ENCODE assay signal across 23 cellular contexts in genomic region chr7:2047272-2047581, GRCh38.
A peak's percentile ranks its signal among the peaks of the same experiment; 100 is the strongest.
DNase-seq lines count a peak whose midpoint lies in the region; ATAC-seq and TF ChIP-seq lines count a peak whose summit lies in the region.
"Had no signal": no experiment of that assay in that cellular context is flagged by ENCODE, and none has a peak within 500 bp of the region (broad histone marks: within the 10 kb centered on the region; RNA-seq: fewer than 3 reads in every experiment).

No MANE protein-coding gene starts in this region.

- CTCF ChIA-PET in MCF 10A (lab: Yijun Ruan, JAX), result interaction anchor here (0.5 to 0.6 kb wide), 2 partner anchors 805 to 853 kb away, joined by 3 read pairs; no protein-coding TSS in a partner anchor
- CTCF ChIA-PET in OCI-LY7 (lab: Charles Lee; ENCODE audit: unreplicated experiment), result no interaction called here

- intact Hi-C loops in left ventricle myocardium inferior (cut with micrococcal nuclease) (no loop called here), heart right ventricle (cut with DNase I) (no loop called here), mucosa of descending colon (cut with DNase I, micrococcal nuclease) (no loop called here), MCF 10A (cut with micrococcal nuclease) (no loop called here), OCI-LY7 (cut with micrococcal nuclease; ENCODE audit: unreplicated experiment) (no loop called here)

- H3K27me3 Mint-ChIP-seq in endodermal cell (ENCODE audit: insufficient read depth) (no peaks in the 10 kb centered on the region), MCF 10A (ENCODE audit: insufficient read depth, unreplicated experiment) (no peaks in the 10 kb centered on the region)
- H3K27me3 Mint-ChIP-seq: CD4-positive, CD25-positive, alpha-beta regulatory T cell had no signal

- no peak overlapping the region for H2AFZ ChIP-seq in OCI-LY7 (ENCODE audit: low read length)
- H2AFZ ChIP-seq: PC-9 had no signal

- peaks cover 21% of the 10 kb centered on the region for H3K4me1 ChIP-seq in left ventricle myocardium inferior
- peaks cover 0 to 20% (median 10%) of the 10 kb centered on the region in 9 donors for H3K4me1 ChIP-seq in heart right ventricle
- H3K4me1 ChIP-seq in endodermal cell (ENCODE audit: control insufficient read depth, insufficient read depth, low read length), result no peaks in the 10 kb centered on the region
- peaks cover 6% of the 10 kb centered on the region for H3K4me1 ChIP-seq in mucosa of descending colon (ENCODE audit: low read depth)
- H3K4me1 ChIP-seq in OCI-LY7 (ENCODE audit: insufficient read depth, low read length, poor library complexity, severe bottlenecking), result peaks cover 8% of the 10 kb centered on the region
- H3K4me1 ChIP-seq: BE2C had no signal

- no peaks in the 10 kb centered on the region; the same call in 1 of the 2 replicates for H4K20me1 ChIP-seq in OCI-LY7 (ENCODE audit: insufficient read depth, low read length)

- no peaks in the 10 kb centered on the region for H3K9me3 ChIP-seq in left ventricle myocardium inferior (replicated peaks)
- H3K9me3 ChIP-seq in heart right ventricle, result peaks cover 0 to 7% (median 0%) of the 10 kb centered on the region in 11 donors
- H3K9me3 ChIP-seq in endodermal cell (ENCODE audit: control insufficient read depth, low read length), result peaks cover 10% of the 10 kb centered on the region
- no peaks in the 10 kb centered on the region for H3K9me3 ChIP-seq in mucosa of descending colon
- H3K9me3 ChIP-seq in OCI-LY7 (ENCODE audit: low read length), result no peaks in the 10 kb centered on the region
- H3K9me3 ChIP-seq: BE2C had no signal

- no peak overlapping the region for H3K4me2 ChIP-seq in OCI-LY7 (ENCODE audit: low read length)
- H3K4me2 ChIP-seq: PC-9 had no signal

- H3K27ac ChIP-seq in left ventricle myocardium inferior (replicated peaks), result no peak overlapping the region
- no peak overlapping the region for H3K27ac ChIP-seq in heart right ventricle
- H3K27ac ChIP-seq in endodermal cell (ENCODE audit: low read depth, low read length), result peak overlapping the region; percentile 44
- no peak overlapping the region for H3K27ac ChIP-seq in OCI-LY7 (ENCODE audit: low read depth, low read length, poor library complexity, severe bottlenecking)
- H3K27ac ChIP-seq: 22Rv1, PC-9 had no signal

- H3K36me3 ChIP-seq in left ventricle myocardium inferior, result peaks cover 12% of the 10 kb centered on the region
- peaks cover 0 to 8% (median 0%) of the 10 kb centered on the region in 9 donors for H3K36me3 ChIP-seq in heart right ventricle
- peaks cover 12% of the 10 kb centered on the region for H3K36me3 ChIP-seq in endodermal cell (ENCODE audit: control insufficient read depth, insufficient read depth, low read length)
- H3K36me3 ChIP-seq in mucosa of descending colon (ENCODE audit: low read depth), result no peaks in the 10 kb centered on the region
- peaks cover 10% of the 10 kb centered on the region for H3K36me3 ChIP-seq in OCI-LY7 (ENCODE audit: insufficient read depth, low read length)

- DNase-seq in left ventricle myocardium inferior (peak; percentile 2), heart right ventricle (no peak), endodermal cell (no peak), mucosa of descending colon (no peak), MCF 10A (ENCODE audit: unreplicated experiment) (no peak), A172 (ENCODE audit: low spot score) (no peak), OCI-LY7 (ENCODE audit: low spot score) (no peak)
- no peak for DNase-seq in activated CD4-positive, alpha-beta T cell treated with anti-CD3 and anti-CD28 coated beads, Interleukin-2, amount 50 U/mL, for 4 hours
- DNase-seq: ACHN; CD4-positive, CD25-positive, alpha-beta regulatory T cell; DMS153; H7; Karpas-422; NCI-H1105; NCI-H1436 treated with DMSO at 0.1 percent for 48 hours; NCI-H1930; NCI-H2107; NCI-H524; NCI-H774; PC-9 had no signal

- 49 to 68% methylated on average over 5 of the region's 5 CpGs for WGBS in heart right ventricle, 2 donors
- WGBS in endodermal cell (ENCODE audit: insufficient coverage in 1 of 2, insufficient read length in 1 of 2), 2 experiments, result 74 to 76% methylated on average over 4 to 5 of the region's 5 CpGs

- H3K36me3 Mint-ChIP-seq in endodermal cell (ENCODE audit: low read depth), result peaks cover 27% of the 10 kb centered on the region
- peaks cover 11% of the 10 kb centered on the region for H3K36me3 Mint-ChIP-seq in MCF 10A (ENCODE audit: insufficient read depth, unreplicated experiment)

- H3K4me1 Mint-ChIP-seq in endodermal cell (peaks cover 5% of the 10 kb centered on the region), MCF 10A (ENCODE audit: insufficient read depth, unreplicated experiment) (no peaks in the 10 kb centered on the region)

- no peak overlapping the region for H3K9ac ChIP-seq in endodermal cell (ENCODE audit: extremely low read depth, low read length, poor library complexity, severe bottlenecking)

- H3K79me2 ChIP-seq in OCI-LY7 (ENCODE audit: insufficient read depth, low read depth, low read length), result no peaks in the 10 kb centered on the region

- H3K9me2 ChIP-seq in OCI-LY7 (ENCODE audit: insufficient read depth, low read length), result no peaks in the 10 kb centered on the region

- H3K27ac Mint-ChIP-seq in endodermal cell (no peak overlapping the region), MCF 10A (ENCODE audit: low read depth, unreplicated experiment) (no peak overlapping the region)

- H3K4me3 Mint-ChIP-seq in endodermal cell, result no peak overlapping the region
- H3K4me3 Mint-ChIP-seq in MCF 10A (ENCODE audit: unreplicated experiment), result no peak overlapping the region

- H3K9me3 Mint-ChIP-seq in endodermal cell (peaks cover 12% of the 10 kb centered on the region), MCF 10A (ENCODE audit: unreplicated experiment) (no peaks in the 10 kb centered on the region)
- H3K9me3 Mint-ChIP-seq: CD4-positive, CD25-positive, alpha-beta regulatory T cell had no signal

- TF ChIP-seq CTCF in left ventricle myocardium inferior (IDR thresholded peaks at IDR 0.05; ENCODE audit: borderline replicate concordance) (no peak), heart right ventricle (IDR thresholded peaks at IDR 0.05) (no peak), endodermal cell (conservative IDR thresholded peaks at IDR 0.05) (no peak), mucosa of descending colon (IDR thresholded peaks at IDR 0.05) (no peak), MCF 10A (IDR thresholded peaks at IDR 0.05; ENCODE audit: unreplicated experiment) (no peak), OCI-LY7 (conservative IDR thresholded peaks at IDR 0.05; ENCODE audit: low read length) (no peak)

- H3K4me3 ChIP-seq in left ventricle myocardium inferior (no peak overlapping the region), heart right ventricle (no peak overlapping the region), endodermal cell (ENCODE audit: low read length) (no peak overlapping the region), mucosa of descending colon (no peak overlapping the region), OCI-LY7 (ENCODE audit: low read depth, low read length, poor library complexity, severe bottlenecking) (no peak overlapping the region)
- H3K4me3 ChIP-seq: PC-9 had no signal

- no peaks in the 10 kb centered on the region for H3K27me3 ChIP-seq in left ventricle myocardium inferior (ENCODE audit: low read depth)
- H3K27me3 ChIP-seq in heart right ventricle, result no peaks in the 10 kb centered on the region
- no peaks in the 10 kb centered on the region for H3K27me3 ChIP-seq in endodermal cell (ENCODE audit: control insufficient read depth, insufficient read depth, low read length, poor library complexity, severe bottlenecking)
- H3K27me3 ChIP-seq: BE2C had no signal

- BruUV-seq in MCF 10A (replicated peaks; lab: Mats Ljungman, UMichigan) (no TSS peak), OCI-LY7 (replicated peaks; lab: Mats Ljungman, UMichigan) (no TSS peak)

- POLR2A ChIA-PET in MCF 10A (lab: Yijun Ruan, JAX) (no interaction called here), OCI-LY7 (lab: Charles Lee) (no interaction called here)

- ATAC-seq in heart right ventricle (no peak), mucosa of descending colon (peak; percentile 58)
- ATAC-seq: HepG2 had no signal
